ENCODE assay signal across 9 cellular contexts in genomic region chr2:191231995-191232394, GRCh38. TPM values are rescaled to one million over a fixed set of nuclear protein-coding genes. Genes with fewer than 3 reads are reported as not detected.
DNase-seq lines count a peak whose midpoint lies in the region; ATAC-seq and TF ChIP-seq lines count a peak whose summit lies in the region.
"Had no signal": no experiment of that assay in that cellular context is flagged by ENCODE, and none has a peak within 500 bp of the region (broad histone marks: within the 10 kb centered on the region; RNA-seq: fewer than 3 reads in every experiment).

No MANE protein-coding gene starts in this region.

- H3K27ac ChIP-seq in C4-2B (no peak overlapping the region), colonic mucosa (no peak overlapping the region)

- H3K9me3 ChIP-seq in colonic mucosa, result no peaks in the 10 kb centered on the region

- POLR2A ChIA-PET in activated CD4-positive, alpha-beta T cell treated with anti-CD3 and anti-CD28 coated beads for 36 hours (lab: Charles Lee), result interaction anchor here (0.5 kb wide), 1 partner anchor 611 kb away, joined by 3 read pairs; no protein-coding TSS in a partner anchor

- H3K27me3 Mint-ChIP-seq in mesothelial cell of epicardium (ENCODE audit: low read depth), result no peaks in the 10 kb centered on the region
- H3K27me3 Mint-ChIP-seq in activated CD4-positive, alpha-beta T cell treated with anti-CD3 and anti-CD28 coated beads for 36 hours, result no peaks in the 10 kb centered on the region
- H3K27me3 Mint-ChIP-seq: activated CD4-positive, alpha-beta memory T cell treated with anti-CD3 and anti-CD28 coated beads, Interleukin-2, amount 10 ng/mL, durations not matched to agents 7 days and 5 days had no signal

- H3K4me3 Mint-ChIP-seq in mesothelial cell of epicardium, result no peak overlapping the region
- no peak overlapping the region for H3K4me3 Mint-ChIP-seq in activated CD4-positive, alpha-beta T cell treated with anti-CD3 and anti-CD28 coated beads for 36 hours
- H3K4me3 Mint-ChIP-seq: activated CD4-positive, alpha-beta memory T cell treated with anti-CD3 and anti-CD28 coated beads, Interleukin-2, amount 10 ng/mL, durations not matched to agents 7 days and 5 days had no signal

- H3K36me3 Mint-ChIP-seq in mesothelial cell of epicardium, result no peaks in the 10 kb centered on the region
- no peaks in the 10 kb centered on the region for H3K36me3 Mint-ChIP-seq in activated CD4-positive, alpha-beta T cell treated with anti-CD3 and anti-CD28 coated beads for 36 hours (ENCODE audit: low read depth)

- peak; percentile 81 for TF ChIP-seq CTCF in C4-2B (conservative IDR thresholded peaks at IDR 0.05)
- TF ChIP-seq CTCF in LNCaP clone FGC (IDR thresholded peaks at IDR 0.05; ENCODE audit: control insufficient read depth, extremely low read depth, insufficient read depth), result peak; percentile 61
- TF ChIP-seq CTCF in colonic mucosa (IDR thresholded peaks at IDR 0.05), result peak; percentile 20
- TF ChIP-seq CTCF in mesothelial cell of epicardium (IDR thresholded peaks at IDR 0.05; ENCODE audit: unreplicated experiment), result no peak

- peak overlapping the region; percentile 66 for H3K27ac Mint-ChIP-seq in mesothelial cell of epicardium
- no peak overlapping the region for H3K27ac Mint-ChIP-seq in activated CD4-positive, alpha-beta T cell treated with anti-CD3 and anti-CD28 coated beads for 36 hours
- H3K27ac Mint-ChIP-seq: activated CD4-positive, alpha-beta memory T cell treated with anti-CD3 and anti-CD28 coated beads, Interleukin-2, amount 10 ng/mL, durations not matched to agents 7 days and 5 days had no signal

- H3K27me3 ChIP-seq in colonic mucosa, result no peaks in the 10 kb centered on the region

- no peak for ATAC-seq in activated CD4-positive, alpha-beta T cell treated with anti-CD3 and anti-CD28 coated beads for 36 hours
- ATAC-seq in HG03378 (IDR thresholded peaks at IDR 0.05; ENCODE audit: unreplicated experiment) (no peak), GM21576 (IDR thresholded peaks at IDR 0.05; ENCODE audit: unreplicated experiment) (no peak)

- intact Hi-C loops in colonic mucosa (cut with DNase I), result no loop called here
- intact Hi-C loops in activated CD4-positive, alpha-beta T cell treated with anti-CD3 and anti-CD28 coated beads for 36 hours (cut with DNase I, micrococcal nuclease), result no loop called here

- no peaks in the 10 kb centered on the region for H3K36me3 ChIP-seq in colonic mucosa

- no peaks in the 10 kb centered on the region for H3K9me3 Mint-ChIP-seq in mesothelial cell of epicardium
- no peaks in the 10 kb centered on the region for H3K9me3 Mint-ChIP-seq in activated CD4-positive, alpha-beta T cell treated with anti-CD3 and anti-CD28 coated beads for 36 hours (ENCODE audit: low read depth)
- H3K9me3 Mint-ChIP-seq: activated CD4-positive, alpha-beta memory T cell treated with anti-CD3 and anti-CD28 coated beads, Interleukin-2, amount 10 ng/mL, durations not matched to agents 7 days and 5 days had no signal

- no peak overlapping the region for H3K9ac ChIP-seq in colonic mucosa (ENCODE audit: low read depth in 2 of 2, low read length in 2 of 2)

- no peak overlapping the region for H3K4me3 ChIP-seq in LNCaP clone FGC (ENCODE audit: low read depth, low read length)
- no peak overlapping the region for H3K4me3 ChIP-seq in colonic mucosa

- CTCF ChIA-PET in activated CD4-positive, alpha-beta T cell treated with anti-CD3 and anti-CD28 coated beads for 36 hours (lab: Charles Lee), result no interaction called here

- H3K4me1 Mint-ChIP-seq in mesothelial cell of epicardium, result peaks cover 24% of the 10 kb centered on the region
- H3K4me1 Mint-ChIP-seq in activated CD4-positive, alpha-beta T cell treated with anti-CD3 and anti-CD28 coated beads for 36 hours, result no peaks in the 10 kb centered on the region
- H3K4me1 Mint-ChIP-seq: activated CD4-positive, alpha-beta memory T cell treated with anti-CD3 and anti-CD28 coated beads, Interleukin-2, amount 10 ng/mL, durations not matched to agents 7 days and 5 days had no signal

- H3K4me1 ChIP-seq in colonic mucosa, result no peaks in the 10 kb centered on the region

- DNase-seq in LNCaP clone FGC (ENCODE audit: low read depth) (no peak), colonic mucosa (no peak), mesothelial cell of epicardium (ENCODE audit: low spot score in 2 of 2, unreplicated experiment in 2 of 2) (no peak), hypothalamus (lab: John Stamatoyannopoulos, UW) (no peak)
- no peak for DNase-seq in activated CD4-positive, alpha-beta T cell treated with anti-CD3 and anti-CD28 coated beads for 36 hours
- DNase-seq: activated CD4-positive, alpha-beta memory T cell treated with anti-CD3 and anti-CD28 coated beads, Interleukin-2, amount 10 ng/mL, durations not matched to agents 7 days and 5 days had no signal

RNA-seq across cellular contexts. Expression of gene MYO1B, which starts 13.2 kb away (rescaled TPM):
- total RNA-seq in colonic mucosa, result 10 to 100 TPM; 75.0 to 78.2 TPM
- 74.6 to 81.6 TPM (median 80.2 TPM) in 3 replicates for total RNA-seq in mesothelial cell of epicardium
- 10 to 100 TPM; 29.7 to 36.7 TPM for total RNA-seq in activated CD4-positive, alpha-beta T cell treated with anti-CD3 and anti-CD28 coated beads for 36 hours
